ENCODE assay signal across 19 cellular contexts in genomic region chr4:15504041-15504440, GRCh38. TPM values are rescaled to one million over a fixed set of nuclear protein-coding genes. Genes with fewer than 3 reads are reported as not detected.
DNase-seq lines count a peak whose midpoint lies in the region; ATAC-seq and TF ChIP-seq lines count a peak whose summit lies in the region.
"Had no signal": no experiment of that assay in that cellular context is flagged by ENCODE, and none has a peak within 500 bp of the region (broad histone marks: within the 10 kb centered on the region; RNA-seq: fewer than 3 reads in every experiment).

No MANE protein-coding gene starts in this region.

- TF ChIP-seq CTCF in endothelial cell (IDR thresholded peaks at IDR 0.05; ENCODE audit: unreplicated experiment) = no peak

- H3K9me3 Mint-ChIP-seq in endothelial cell (ENCODE audit: unreplicated experiment) = no peaks in the 10 kb centered on the region
- H3K9me3 Mint-ChIP-seq: CD4-positive, alpha-beta T cell had no signal

- peaks cover 27% of the 10 kb centered on the region for H3K4me1 Mint-ChIP-seq in endothelial cell (ENCODE audit: unreplicated experiment)

- no peak overlapping the region for H3K4me3 Mint-ChIP-seq in endothelial cell (ENCODE audit: unreplicated experiment)
- H3K4me3 Mint-ChIP-seq: CD4-positive, alpha-beta T cell had no signal

- H3K36me3 Mint-ChIP-seq in endothelial cell (ENCODE audit: low read depth, unreplicated experiment) = peaks cover 16% of the 10 kb centered on the region

- H3K27me3 Mint-ChIP-seq in endothelial cell (ENCODE audit: unreplicated experiment) = peaks cover 10% of the 10 kb centered on the region
- H3K27me3 Mint-ChIP-seq: CD4-positive, alpha-beta T cell had no signal

- DNase-seq in EH (ENCODE audit: low read depth) (peak; percentile 22), M059J (ENCODE audit: low read depth) (peak; percentile 54), endothelial cell (ENCODE audit: low spot score) (no peak), renal cortical epithelial cell (ENCODE audit: low read depth) (peak; percentile 51), cardiac septum (ENCODE audit: low spot score) (no peak), NCI-H2107 (lab: John Stamatoyannopoulos, UW) (no peak)
- DNase-seq: Caco-2; CD4-positive, alpha-beta T cell; KG1; MG63; NCI-H1048; NCI-H146; NCI-H2029 treated with DMSO at 0.1 percent for 48 hours; NCI-H2171 treated with DMSO at 0.1 percent for 48 hours; NCI-H748 treated with DMSO at 0.1 percent for 48 hours; SHP77 treated with DMSO at 0.1 percent for 48 hours; SK-N-SH had no signal

- ATAC-seq in HG02938 (IDR thresholded peaks at IDR 0.05; ENCODE audit: unreplicated experiment) (no peak), GM18498 (IDR thresholded peaks at IDR 0.05; ENCODE audit: unreplicated experiment) (no peak)

- intact Hi-C loops in cardiac septum (cut with DNase I) = no loop called here

- H3K27ac Mint-ChIP-seq in endothelial cell (ENCODE audit: unreplicated experiment) = peak overlapping the region; percentile 94
- H3K27ac Mint-ChIP-seq: CD4-positive, alpha-beta T cell had no signal

RNA-seq across cellular contexts. Expression of gene CC2D2A, which starts 34.4 kb away (rescaled TPM):
- 9.9 and 26.8 TPM in 2 replicates for total RNA-seq in M059J (2014; rRNA removed; shearing (Covaris generic))
- total RNA-seq in endothelial cell (ENCODE audit: unreplicated experiment) = 43.0 TPM
- total RNA-seq in renal cortical epithelial cell = 7.8 and 22.3 TPM in 2 replicates
- total RNA-seq in cardiac septum = 9.0 TPM
- total RNA-seq: CD4-positive, alpha-beta T cell had no signal

Comparison
In these comparisons a context has a peak if more than half of its experiments do, and no peak if none do; other contexts are left out.
1. DNase-seq: peak in EH (single experiment), M059J (single experiment) and renal cortical epithelial cell (single experiment); none in endothelial cell (single experiment), cardiac septum (single experiment) and NCI-H2107 (single experiment).